10 cellular contexts compared by ENCODE assay signal in genomic region chr10:93461124-93461806, GRCh38. TPM values are rescaled to one million over a fixed set of nuclear protein-coding genes. Genes with fewer than 3 reads are reported as not detected.
DNase-seq lines count a peak whose midpoint lies in the region; ATAC-seq and TF ChIP-seq lines count a peak whose summit lies in the region.
"Had no signal": no experiment of that assay in that cellular context is flagged by ENCODE, and none has a peak within 500 bp of the region (broad histone marks: within the 10 kb centered on the region; RNA-seq: fewer than 3 reads in every experiment).

No MANE protein-coding gene starts in this region.

- peak overlapping the region; percentile 50 for H3K27ac Mint-ChIP-seq in activated CD4-positive, alpha-beta memory T cell treated with anti-CD3 and anti-CD28 coated beads for 36 hours

- no peaks in the 10 kb centered on the region for H3K27me3 Mint-ChIP-seq in activated CD4-positive, alpha-beta memory T cell treated with anti-CD3 and anti-CD28 coated beads for 36 hours

- H3K9me3 ChIP-seq in right atrium auricular region (no peaks in the 10 kb centered on the region), upper lobe of right lung (no peaks in the 10 kb centered on the region)
- H3K9me3 ChIP-seq: right lobe of liver had no signal

- H3K4me3 Mint-ChIP-seq in activated CD4-positive, alpha-beta memory T cell treated with anti-CD3 and anti-CD28 coated beads for 36 hours = no peak overlapping the region

- peaks cover 35% of the 10 kb centered on the region for H3K4me1 Mint-ChIP-seq in activated CD4-positive, alpha-beta memory T cell treated with anti-CD3 and anti-CD28 coated beads for 36 hours (ENCODE audit: low read depth)

- intact Hi-C loops in cardiac septum (cut with DNase I) = no loop called here
- intact Hi-C loops in activated CD4-positive, alpha-beta memory T cell treated with anti-CD3 and anti-CD28 coated beads for 36 hours (cut with micrococcal nuclease) = no loop called here
- intact Hi-C loops in upper lobe of right lung (cut with DNase I) = no loop called here

- H3K36me3 ChIP-seq in right atrium auricular region (peaks cover 3% of the 10 kb centered on the region), upper lobe of right lung (peaks cover 9% of the 10 kb centered on the region)
- H3K36me3 ChIP-seq: right lobe of liver had no signal

- H3K4me3 ChIP-seq in right atrium auricular region (no peak overlapping the region), upper lobe of right lung (no peak overlapping the region)
- H3K4me3 ChIP-seq: right lobe of liver had no signal

- H3K4me1 ChIP-seq in right atrium auricular region = peaks cover 0 to 52% of the 10 kb centered on the region in 2 donors
- peaks cover 76% of the 10 kb centered on the region for H3K4me1 ChIP-seq in upper lobe of right lung

- H3K27ac ChIP-seq in right atrium auricular region (peak overlapping the region; percentile 25 to 53), upper lobe of right lung (peak overlapping the region; percentile 79)
- H3K27ac ChIP-seq: right lobe of liver had no signal

- DNase-seq in right atrium auricular region (ENCODE audit: low spot score) (no peak), cardiac septum (ENCODE audit: low spot score) (no peak), kidney glomerular epithelial cell (lab: John Stamatoyannopoulos, UW) (peak; percentile 84), upper lobe of right lung (no peak)
- no peak for DNase-seq in activated CD4-positive, alpha-beta memory T cell treated with anti-CD3 and anti-CD28 coated beads for 36 hours
- DNase-seq in activated effector memory CD4-positive, alpha-beta T cell treated with anti-CD3 and anti-CD28 coated beads, Interleukin-2, amount 50 U/mL, for 16 hours = no peak
- DNase-seq: right lobe of liver had no signal

- H3K27me3 ChIP-seq in right atrium auricular region (no peaks in the 10 kb centered on the region), upper lobe of right lung (no peaks in the 10 kb centered on the region)
- H3K27me3 ChIP-seq: right lobe of liver had no signal

- no peak for ATAC-seq in upper lobe of right lung
- no peak for ATAC-seq in GM19397 (IDR thresholded peaks at IDR 0.05; ENCODE audit: unreplicated experiment)
- no peak for ATAC-seq in HG03135 (IDR thresholded peaks at IDR 0.05; ENCODE audit: unreplicated experiment)
- ATAC-seq: esophagus mucosa, right lobe of liver had no signal

- CTCF ChIA-PET in activated CD4-positive, alpha-beta memory T cell treated with anti-CD3 and anti-CD28 coated beads for 36 hours (lab: Charles Lee) = interaction anchor here (1.0 to 5.3 kb wide), 4 partner anchors 21 to 83 kb away, joined by 3 to 65 read pairs (median 20); partner anchors contain the start of gene MYOF

- no peaks in the 10 kb centered on the region for H3K9me3 Mint-ChIP-seq in activated CD4-positive, alpha-beta memory T cell treated with anti-CD3 and anti-CD28 coated beads for 36 hours

- no peak for TF ChIP-seq CTCF in right atrium auricular region (IDR thresholded peaks at IDR 0.05)
- TF ChIP-seq CTCF in upper lobe of right lung (IDR thresholded peaks at IDR 0.05) = no peak

- POLR2A ChIA-PET in activated CD4-positive, alpha-beta memory T cell treated with anti-CD3 and anti-CD28 coated beads for 36 hours (lab: Charles Lee) = interaction anchor here (1.3 to 2.7 kb wide), 2 partner anchors 21 to 81 kb away, joined by 6 to 24 read pairs; partner anchors contain the start of gene MYOF

- peaks cover 11% of the 10 kb centered on the region for H3K36me3 Mint-ChIP-seq in activated CD4-positive, alpha-beta memory T cell treated with anti-CD3 and anti-CD28 coated beads for 36 hours

RNA-seq across cellular contexts. Expression of gene MYOF, which starts 20.9 kb away (rescaled TPM):
- total RNA-seq in right atrium auricular region = 10 to 100 TPM; 13.4 to 14.1 TPM
- 82.5 TPM for total RNA-seq in cardiac septum
- total RNA-seq in activated CD4-positive, alpha-beta memory T cell treated with anti-CD3 and anti-CD28 coated beads for 36 hours = 10 to 100 TPM; 49.3 to 49.7 TPM
- 132 TPM for total RNA-seq in upper lobe of right lung

RNA-seq across cellular contexts. Expression of gene CEP55, which starts 35.1 kb away (rescaled TPM):
- total RNA-seq in right atrium auricular region (1 to 10 TPM in 1 of 2 donors, under 1 TPM in 1; 0.24 to 1.8 TPM), cardiac septum (0.13 TPM), upper lobe of right lung (0.35 TPM)
- 10 to 100 TPM; 88.0 to 91.3 TPM for total RNA-seq in activated CD4-positive, alpha-beta memory T cell treated with anti-CD3 and anti-CD28 coated beads for 36 hours

Comparison
In these comparisons a context has a peak if more than half of its experiments do, and no peak if none do; other contexts are left out.
1. RNA of gene CEP55, which starts 35.1 kb away (total RNA-seq): 88.0 to 91.3 TPM in activated CD4-positive, alpha-beta memory T cell treated with anti-CD3 and anti-CD28 coated beads for 36 hours; 0.24 to 1.8 TPM in right atrium auricular region, 0.35 TPM in upper lobe of right lung (single experiment) and 0.13 TPM in cardiac septum (single experiment); every median in the first group is over 10 times any median in the second.